In genomic region chr17:46294831-46295230, GRCh38 we compare ENCODE assay signal across 1 cellular context. TPM values are rescaled to one million over a fixed set of nuclear protein-coding genes. Genes with fewer than 3 reads are reported as not detected.
"Had no signal": no experiment of that assay in that cellular context is flagged by ENCODE, and none has a peak within 500 bp of the region (broad histone marks: within the 10 kb centered on the region; RNA-seq: fewer than 3 reads in every experiment).

Gene LRRC37A (plus strand): TSS chr17:46295131. CDS start chr17:46295134, 3 bp downstream.

RNA-seq across cellular contexts. Expression of gene LRRC37A, which starts in this region (rescaled TPM):
- total RNA-seq: ascending aorta had no signal
